1 cellular context compared by ENCODE assay signal in the genomic region with DNA sequence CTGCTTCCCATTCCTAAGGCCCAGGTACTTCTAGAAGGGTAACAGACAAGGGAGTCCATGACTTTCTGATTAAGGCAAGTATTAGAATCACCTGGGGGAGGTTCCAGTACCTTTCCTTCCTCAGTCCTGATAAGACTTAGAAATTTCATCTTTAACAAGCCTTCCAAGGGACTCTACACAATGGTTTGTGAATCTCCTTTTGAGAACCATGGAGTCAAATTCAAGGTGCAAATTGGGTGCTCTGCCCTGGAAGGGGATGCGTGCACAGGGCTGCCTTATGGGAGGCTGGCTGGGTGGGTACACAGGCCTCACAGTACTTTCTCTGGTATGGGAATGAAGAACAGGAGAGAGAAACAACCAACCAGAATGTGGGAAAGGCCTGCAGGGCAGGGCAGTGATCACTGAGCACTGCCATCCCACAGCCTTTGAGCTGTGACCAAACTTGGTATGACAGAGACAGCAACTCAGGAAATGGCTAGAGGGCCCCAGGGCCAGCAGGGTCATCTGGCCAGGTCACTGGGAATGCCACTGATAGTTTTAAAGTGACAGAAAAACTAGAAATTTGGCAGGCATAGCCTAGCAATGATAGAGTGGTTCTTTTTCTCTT.
TF ChIP-seq lines count a peak whose summit lies in the region.

No MANE protein-coding gene starts in this region.

TF ChIP-seq in liver, 16 proteins besides CTCF, POLR2A, EP300 and RAD21 (continued from another document):
- no peak for TF ChIP-seq REST (IDR thresholded peaks at IDR 0.05)
- no peak for TF ChIP-seq FOXA2 (IDR thresholded peaks at IDR 0.05)
- TF ChIP-seq GABPA (IDR thresholded peaks at IDR 0.05 in 1 of 2, conservative IDR thresholded peaks at IDR 0.05 in 1 of 2): peak in 1 of 2 donors; percentile 63
TF ChIP-seq in liver: peak in this region for 11.
